8 cellular contexts compared by ENCODE assay signal in genomic region chr9:133374612-133375115, GRCh38. TPM values are rescaled to one million over a fixed set of nuclear protein-coding genes. Genes with fewer than 3 reads are reported as not detected.
DNase-seq lines count a peak whose midpoint lies in the region; ATAC-seq and TF ChIP-seq lines count a peak whose summit lies in the region.

No MANE protein-coding gene starts in this region.

- H3K9me3 ChIP-seq in SJCRH30 (replicated peaks) (no peaks in the 10 kb centered on the region), parathyroid adenoma (ENCODE audit: control insufficient read depth, low read length) (no peaks in the 10 kb centered on the region)

- H3K9ac ChIP-seq in parathyroid adenoma, result no peak overlapping the region

- peaks cover 13% of the 10 kb centered on the region for H3K36me3 ChIP-seq in H7 (replicated peaks; ENCODE audit: control insufficient read depth, insufficient read depth, low read length)
- peaks cover 20% of the 10 kb centered on the region for H3K36me3 ChIP-seq in SJCRH30
- no peaks in the 10 kb centered on the region for H3K36me3 ChIP-seq in parathyroid adenoma (ENCODE audit: control insufficient read depth, insufficient read depth, low read length)

- DNase-seq in H7 (no peak), SJCRH30 (no peak), epithelial cell of proximal tubule (ENCODE audit: low read depth) (no peak), foreskin melanocyte (no peak), NCI-H1694 (lab: John Stamatoyannopoulos, UW) (no peak)

- H3K27ac ChIP-seq in SJCRH30, result peak overlapping the region; percentile 51; the same call in 1 of the 2 replicates
- peak overlapping the region; percentile 29 for H3K27ac ChIP-seq in parathyroid adenoma

- TF ChIP-seq CTCF in epithelial cell of proximal tubule (conservative IDR thresholded peaks at IDR 0.05; ENCODE audit: low read depth, low read length), result no peak
- no peak for TF ChIP-seq CTCF in parathyroid adenoma (IDR thresholded peaks at IDR 0.05)

- peak overlapping the region; percentile 53 for H2AFZ ChIP-seq in parathyroid adenoma

- ATAC-seq in GM21529 (IDR thresholded peaks at IDR 0.05; ENCODE audit: unreplicated experiment), result no peak
- no peak for ATAC-seq in GM19463 (IDR thresholded peaks at IDR 0.05; ENCODE audit: unreplicated experiment)

- H3K79me2 ChIP-seq in parathyroid adenoma, result peaks cover 37% of the 10 kb centered on the region

- H3K4me2 ChIP-seq in parathyroid adenoma (ENCODE audit: low read length), result peak overlapping the region; percentile 72

- peak overlapping the region; percentile 77 for H3K4me3 ChIP-seq in H7 (ENCODE audit: insufficient read depth, low read depth, low read length)
- H3K4me3 ChIP-seq in SJCRH30, result peak overlapping the region; percentile 81
- H3K4me3 ChIP-seq in epithelial cell of proximal tubule (ENCODE audit: low read depth, low read length), result peak overlapping the region; percentile 97
- peak overlapping the region; percentile 73 for H3K4me3 ChIP-seq in parathyroid adenoma (ENCODE audit: low read depth, low read length)

- H3K4me1 ChIP-seq in SJCRH30 (peaks cover under 1% of the 10 kb centered on the region; the same call in 1 of the 2 replicates), parathyroid adenoma (peaks cover 2% of the 10 kb centered on the region)

- H3K27me3 ChIP-seq in H7 (ENCODE audit: control insufficient read depth, insufficient read depth, low read length), result peaks cover 11% of the 10 kb centered on the region
- no peaks in the 10 kb centered on the region for H3K27me3 ChIP-seq in SJCRH30
- no peaks in the 10 kb centered on the region for H3K27me3 ChIP-seq in parathyroid adenoma (ENCODE audit: control insufficient read depth, insufficient read depth, low read length)

RNA-seq across cellular contexts. Expression of gene SURF4, which starts 1.2 kb away (rescaled TPM):
- total RNA-seq in H7 (2014; rRNA removed; shearing (Covaris generic)), result 174 and 181 TPM in 2 replicates
- 232 and 233 TPM in 2 replicates for total RNA-seq in SJCRH30 (2014; rRNA removed; shearing (Covaris generic))
- 125 and 252 TPM in 2 replicates for total RNA-seq in epithelial cell of proximal tubule

RNA-seq across cellular contexts. Expression of gene STKLD1, which starts 1.5 kb away (rescaled TPM):
- 0.17 and 0.41 TPM in 2 replicates for total RNA-seq in H7 (2014; rRNA removed; shearing (Covaris generic))
- total RNA-seq in SJCRH30 (2014; rRNA removed; shearing (Covaris generic)), result 1.7 and 1.8 TPM in 2 replicates
- 1.3 TPM in 1 of 2 replicates, not detected in the other for total RNA-seq in epithelial cell of proximal tubule

RNA-seq across cellular contexts. Expression of gene SURF2, which starts 18.3 kb away (rescaled TPM):
- 25.8 and 28.1 TPM in 2 replicates for total RNA-seq in H7 (2014; rRNA removed; shearing (Covaris generic))
- total RNA-seq in SJCRH30 (2014; rRNA removed; shearing (Covaris generic)), result 34.7 and 36.2 TPM in 2 replicates
- 27.6 and 45.4 TPM in 2 replicates for total RNA-seq in epithelial cell of proximal tubule

RNA-seq across cellular contexts. Expression of gene SURF1, which starts 18.4 kb away (rescaled TPM):
- 30.6 and 31.8 TPM in 2 replicates for total RNA-seq in H7 (2014; rRNA removed; shearing (Covaris generic))
- 19.0 and 19.3 TPM in 2 replicates for total RNA-seq in SJCRH30 (2014; rRNA removed; shearing (Covaris generic))
- total RNA-seq in epithelial cell of proximal tubule, result 27.3 and 31.3 TPM in 2 replicates

RNA-seq across cellular contexts. Expression of gene RPL7A, which starts 26.6 kb away (rescaled TPM):
- 2,813 and 2,948 TPM in 2 replicates for total RNA-seq in H7 (2014; rRNA removed; shearing (Covaris generic))
- total RNA-seq in SJCRH30 (2014; rRNA removed; shearing (Covaris generic)), result 3,575 and 3,860 TPM in 2 replicates
- total RNA-seq in epithelial cell of proximal tubule, result 2,685 and 3,393 TPM in 2 replicates
